Comparison of ENCODE assay signal across 8 cellular contexts in genomic region chr1:159889821-159890252, GRCh38. TPM values are rescaled to one million over a fixed set of nuclear protein-coding genes. Genes with fewer than 3 reads are reported as not detected.
DNase-seq lines count a peak whose midpoint lies in the region; ATAC-seq and FAIRE-seq lines count a peak whose summit lies in the region.

No MANE protein-coding gene starts in this region.

- intact Hi-C loops in dendritic cell treated with granulocyte-macrophage colony-stimulating factor and Interleukin-4, amounts not matched to agents 40 ng/mL and 50 ng/mL, for 4 days (cut with micrococcal nuclease), result loop anchor here (1.0 to 10.0 kb wide), 4 partner anchors 47 to 725 kb away; partner anchors contain the start of gene DUSP23

- in situ Hi-C loops in ACHN (cut with HindIII; ENCODE audit: low pct_ligation_motif_present, low pct_unique_long_range_greater_than_20kb, low sequenced_read_pairs), result loop anchor here (25.0 kb wide), 1 partner anchor 103 kb away; the partner anchor contains the start of gene DUSP23

- ATAC-seq in HG02798 (IDR thresholded peaks at IDR 0.05; ENCODE audit: poor library complexity, unreplicated experiment) (peak; percentile 88), naive B cell (ENCODE audit: low read depth in 2 of 2) (peak; percentile 73 to 74)

- peak overlapping the region; percentile 73 for H3K27ac Mint-ChIP-seq in dendritic cell treated with granulocyte-macrophage colony-stimulating factor and Interleukin-4, amounts not matched to agents 40 ng/mL and 50 ng/mL, for 4 days
- peak overlapping the region; percentile 12 to 96 (median 60) for H3K27ac Mint-ChIP-seq in naive B cell

- H3K27me3 Mint-ChIP-seq in dendritic cell treated with granulocyte-macrophage colony-stimulating factor and Interleukin-4, amounts not matched to agents 40 ng/mL and 50 ng/mL, for 4 days, result peaks cover 1% of the 10 kb centered on the region
- H3K27me3 Mint-ChIP-seq in naive B cell, result peaks cover 0 to 3% (median 0%) of the 10 kb centered on the region in 3 donors

- peaks cover 47% of the 10 kb centered on the region for H3K4me1 Mint-ChIP-seq in dendritic cell treated with granulocyte-macrophage colony-stimulating factor and Interleukin-4, amounts not matched to agents 40 ng/mL and 50 ng/mL, for 4 days (ENCODE audit: low read depth)
- peaks cover 15 to 28% (median 22%) of the 10 kb centered on the region in 3 donors for H3K4me1 Mint-ChIP-seq in naive B cell

- peak overlapping the region; percentile 21 for H3K4me3 Mint-ChIP-seq in dendritic cell treated with granulocyte-macrophage colony-stimulating factor and Interleukin-4, amounts not matched to agents 40 ng/mL and 50 ng/mL, for 4 days
- peak overlapping the region in 2 of 8 donors; percentile 1 to 57 for H3K4me3 Mint-ChIP-seq in naive B cell

- DNase-seq in ACHN (peak; percentile 74), GM18507 (ENCODE audit: extremely low spot score, insufficient read length, low read depth) (peak; percentile 60), NCI-H69 (lab: John Stamatoyannopoulos, UW) (peak; percentile 97), naive B cell (peak; percentile 35), DMS79 (lab: John Stamatoyannopoulos, UW) (no peak), NCI-H1092 (lab: John Stamatoyannopoulos, UW) (no peak)

- H3K9me3 Mint-ChIP-seq in dendritic cell treated with granulocyte-macrophage colony-stimulating factor and Interleukin-4, amounts not matched to agents 40 ng/mL and 50 ng/mL, for 4 days, result no peaks in the 10 kb centered on the region
- H3K9me3 Mint-ChIP-seq in naive B cell, result no peaks in the 10 kb centered on the region

- H3K36me3 Mint-ChIP-seq in dendritic cell treated with granulocyte-macrophage colony-stimulating factor and Interleukin-4, amounts not matched to agents 40 ng/mL and 50 ng/mL, for 4 days (ENCODE audit: low read depth), result no peaks in the 10 kb centered on the region
- no peaks in the 10 kb centered on the region for H3K36me3 Mint-ChIP-seq in naive B cell

- peak; percentile 87 for FAIRE-seq in GM18507 (lab: Jason Lieb, UNC)

RNA-seq across cellular contexts. Expression of gene CFAP45, which starts 10.1 kb away (rescaled TPM):
- polyA plus RNA-seq in naive B cell (ENCODE audit: low read depth in 6 of 6), result under 1 TPM in 5 of 6 donors, not detected in 1; 0.29 to 0.93 (median 0.41) TPM

RNA-seq across cellular contexts. Expression of gene VSIG8, which starts 27.4 kb away (rescaled TPM):
- polyA plus RNA-seq in naive B cell (ENCODE audit: low read depth in 6 of 6), result not detected

RNA-seq across cellular contexts. Expression of gene TAGLN2, which starts 35.5 kb away (rescaled TPM):
- 1,000 to 10,000 TPM; 1,235 to 1,676 (median 1,380) TPM for polyA plus RNA-seq in naive B cell (ENCODE audit: low read depth in 6 of 6)

RNA-seq across cellular contexts. Expression of gene IGSF9, which starts 55.6 kb away (rescaled TPM):
- under 1 TPM in 4 of 6 donors, not detected in 2; 0.16 to 0.97 (median 0.41) TPM for polyA plus RNA-seq in naive B cell (ENCODE audit: low read depth in 6 of 6)

Comparison
In these comparisons a context has a peak if more than half of its experiments do, and no peak if none do; other contexts are left out.
1. DNase-seq: peak in ACHN (single experiment), GM18507 (single experiment), NCI-H69 (single experiment) and naive B cell (single experiment); none in DMS79 (single experiment) and NCI-H1092 (single experiment).